In the genomic region with DNA sequence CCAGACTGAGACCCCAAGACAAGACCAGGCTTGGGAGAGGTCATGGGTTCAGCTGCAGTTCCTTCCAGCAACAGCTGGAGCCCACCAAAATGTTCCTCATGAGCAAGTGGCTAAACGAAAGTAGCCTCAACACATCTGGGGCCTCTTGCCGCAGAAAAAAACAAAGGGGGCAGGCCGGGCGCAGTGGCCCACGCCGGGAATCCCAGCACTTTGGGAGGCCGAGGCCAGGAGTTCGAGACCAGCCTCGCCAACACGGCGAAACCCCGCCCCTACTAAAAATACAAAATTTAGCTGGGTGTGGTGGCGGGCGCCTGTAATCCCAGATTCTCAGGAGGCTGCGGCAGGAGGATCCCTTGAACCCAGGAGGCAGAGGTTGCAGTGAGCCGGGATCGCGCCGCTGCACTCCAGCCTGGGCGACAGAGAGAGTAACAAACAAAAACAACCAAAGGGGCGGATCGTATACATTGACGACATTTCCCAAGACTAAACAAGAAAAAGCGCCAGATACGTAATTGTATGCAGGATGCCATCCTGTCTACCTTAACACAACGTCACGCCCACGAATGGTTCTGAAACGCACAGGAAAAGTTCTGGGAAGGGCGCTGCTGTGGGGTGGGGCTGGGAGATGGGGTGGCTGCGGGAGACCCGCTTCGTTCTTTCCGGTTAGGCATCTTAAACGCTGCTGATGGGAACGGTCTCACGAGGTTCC, we compare ENCODE assay signal across 8 cellular contexts. TPM values are rescaled to one million over a fixed set of nuclear protein-coding genes. Genes with fewer than 3 reads are reported as not detected.
DNase-seq lines count a peak whose midpoint lies in the region; ATAC-seq and TF ChIP-seq lines count a peak whose summit lies in the region.

No MANE protein-coding gene starts in this region.

- peaks cover 28% of the 10 kb centered on the region for H3K4me1 ChIP-seq in SJSA1 (replicated peaks)
- peaks cover 11% of the 10 kb centered on the region for H3K4me1 ChIP-seq in rectal smooth muscle tissue (ENCODE audit: control insufficient read depth, insufficient read depth, low read length)

- H3K27ac ChIP-seq in SJSA1 (no peak overlapping the region), rectal smooth muscle tissue (ENCODE audit: low read depth, low read length) (no peak overlapping the region)

- ATAC-seq in HG03095 (IDR thresholded peaks at IDR 0.05; ENCODE audit: unreplicated experiment): no peak

- no peaks in the 10 kb centered on the region for H3K9me3 ChIP-seq in SJSA1 (replicated peaks)

- no peak for TF ChIP-seq CTCF in GM12864 (IDR thresholded peaks at IDR 0.05; ENCODE audit: low read depth, low read length, missing control alignments)
- no peak for TF ChIP-seq CTCF in fibroblast of mammary gland (conservative IDR thresholded peaks at IDR 0.05; ENCODE audit: control insufficient read depth, insufficient read depth, low read depth, low read length)

- DNase-seq in GM12864 (ENCODE audit: low read depth): no peak
- DNase-seq in SJSA1 (ENCODE audit: low read depth in 1 of 2, low spot score in 2 of 2): no peak
- peak; percentile 48 for DNase-seq in fibroblast of mammary gland (ENCODE audit: low read depth)
- DNase-seq in NCI-H69 (lab: John Stamatoyannopoulos, UW): no peak
- no peak for DNase-seq in mesenteric fat pad (ENCODE audit: low spot score)
- DNase-seq in C1 segment of cervical spinal cord (lab: John Stamatoyannopoulos, UW): no peak

- H3K27me3 ChIP-seq in SJSA1 (replicated peaks) (no peaks in the 10 kb centered on the region), rectal smooth muscle tissue (ENCODE audit: control insufficient read depth, insufficient read depth, low read length) (no peaks in the 10 kb centered on the region)

- H3K4me3 ChIP-seq in GM12864 (ENCODE audit: low read depth, low read length) (peak overlapping the region; percentile 89), SJSA1 (peak overlapping the region; percentile 98), fibroblast of mammary gland (ENCODE audit: control insufficient read depth, low read depth, low read length) (peak overlapping the region; percentile 65), rectal smooth muscle tissue (ENCODE audit: low read length) (peak overlapping the region; percentile 79)

- H3K36me3 ChIP-seq in SJSA1 (peaks cover 86% of the 10 kb centered on the region), rectal smooth muscle tissue (ENCODE audit: control insufficient read depth, insufficient read depth, low read length) (peaks cover 10% of the 10 kb centered on the region)

- peak overlapping the region; percentile 49 for H3K9ac ChIP-seq in rectal smooth muscle tissue (ENCODE audit: low read length)

RNA-seq across cellular contexts. Expression of gene INPP5E, which starts 1.7 kb away (rescaled TPM):
- 10.0 and 11.7 TPM in 2 replicates for total RNA-seq in SJSA1 (2014; rRNA removed; shearing (Covaris generic))
- 11.4 TPM for total RNA-seq in mesenteric fat pad

RNA-seq across cellular contexts. Expression of gene PMPCA, which starts 27.5 kb away (rescaled TPM):
- total RNA-seq in SJSA1 (2014; rRNA removed; shearing (Covaris generic)): 47.9 and 58.4 TPM in 2 replicates
- total RNA-seq in mesenteric fat pad: 47.3 TPM

RNA-seq across cellular contexts. Expression of gene ENTR1, which starts 27.6 kb away (rescaled TPM):
- 25.3 and 34.8 TPM in 2 replicates for total RNA-seq in SJSA1 (2014; rRNA removed; shearing (Covaris generic))
- 43.6 TPM for total RNA-seq in mesenteric fat pad

RNA-seq across cellular contexts. Expression of gene SNAPC4, which starts 38.0 kb away (rescaled TPM):
- total RNA-seq in SJSA1 (2014; rRNA removed; shearing (Covaris generic)): 3.7 and 6.3 TPM in 2 replicates
- 6.3 TPM for total RNA-seq in mesenteric fat pad

RNA-seq across cellular contexts. Expression of gene SEC16A, which starts 44.8 kb away (rescaled TPM):
- 14.9 and 15.4 TPM in 2 replicates for total RNA-seq in SJSA1 (2014; rRNA removed; shearing (Covaris generic))
- total RNA-seq in mesenteric fat pad: 71.8 TPM
